In genomic region chr1:92298573-92299476, GRCh38 we compare ENCODE assay signal across 1 cellular context.
TF ChIP-seq lines count a peak whose summit lies in the region.

Gene GLMN, minus strand, starts transcription at chr1:92298987. Its CDS starts 988 bp downstream, at chr1:92297999.
Gene RPAP2, plus strand, starts transcription at chr1:92299059. Its CDS starts 15 bp downstream, at chr1:92299074.

TF ChIP-seq in HepG2, 621 proteins besides CTCF, POLR2A, EP300 and RAD21 (continued from another document and continues in another):
- no peak for TF ChIP-seq ATF6 (CRISPR knock-in tag; conservative IDR thresholded peaks at IDR 0.05)
- TF ChIP-seq HNF1B (CRISPR knock-in tag; IDR thresholded peaks at IDR 0.05): 0 out of 2 replicates have a peak, but pooled peaks have one; percentile 68
- TF ChIP-seq, protein P1, sequence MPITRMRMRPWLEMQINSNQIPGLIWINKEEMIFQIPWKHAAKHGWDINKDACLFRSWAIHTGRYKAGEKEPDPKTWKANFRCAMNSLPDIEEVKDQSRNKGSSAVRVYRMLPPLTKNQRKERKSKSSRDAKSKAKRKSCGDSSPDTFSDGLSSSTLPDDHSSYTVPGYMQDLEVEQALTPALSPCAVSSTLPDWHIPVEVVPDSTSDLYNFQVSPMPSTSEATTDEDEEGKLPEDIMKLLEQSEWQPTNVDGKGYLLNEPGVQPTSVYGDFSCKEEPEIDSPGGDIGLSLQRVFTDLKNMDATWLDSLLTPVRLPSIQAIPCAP (CRISPR knock-in tag; IDR thresholded peaks at IDR 0.05; ENCODE audit: low read depth): no peak
- no peak for TF ChIP-seq CENPX (CRISPR knock-in tag; IDR thresholded peaks at IDR 0.05)
- TF ChIP-seq RCOR2 (CRISPR knock-in tag; IDR thresholded peaks at IDR 0.05): no peak
- no peak for TF ChIP-seq MIER3 (CRISPR knock-in tag; IDR thresholded peaks at IDR 0.05; ENCODE audit: borderline replicate concordance)
- TF ChIP-seq, protein P2, sequence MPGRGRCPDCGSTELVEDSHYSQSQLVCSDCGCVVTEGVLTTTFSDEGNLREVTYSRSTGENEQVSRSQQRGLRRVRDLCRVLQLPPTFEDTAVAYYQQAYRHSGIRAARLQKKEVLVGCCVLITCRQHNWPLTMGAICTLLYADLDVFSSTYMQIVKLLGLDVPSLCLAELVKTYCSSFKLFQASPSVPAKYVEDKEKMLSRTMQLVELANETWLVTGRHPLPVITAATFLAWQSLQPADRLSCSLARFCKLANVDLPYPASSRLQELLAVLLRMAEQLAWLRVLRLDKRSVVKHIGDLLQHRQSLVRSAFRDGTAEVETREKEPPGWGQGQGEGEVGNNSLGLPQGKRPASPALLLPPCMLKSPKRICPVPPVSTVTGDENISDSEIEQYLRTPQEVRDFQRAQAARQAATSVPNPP (CRISPR knock-in tag; IDR thresholded peaks at IDR 0.05): no peak
- no peak for TF ChIP-seq SP1 (IDR thresholded peaks at IDR 0.05)
- peak; percentile 73 for TF ChIP-seq SP1 (CRISPR knock-in tag; IDR thresholded peaks at IDR 0.05)
- no peak for TF ChIP-seq GFI1 (CRISPR knock-in tag; IDR thresholded peaks at IDR 0.05; ENCODE audit: borderline replicate concordance)
- TF ChIP-seq ZNF234 (CRISPR knock-in tag; conservative IDR thresholded peaks at IDR 0.05): no peak
- TF ChIP-seq ZNF414 (CRISPR knock-in tag; IDR thresholded peaks at IDR 0.05): no peak; the same call in 1 of the 2 replicates
- TF ChIP-seq, protein P3, sequence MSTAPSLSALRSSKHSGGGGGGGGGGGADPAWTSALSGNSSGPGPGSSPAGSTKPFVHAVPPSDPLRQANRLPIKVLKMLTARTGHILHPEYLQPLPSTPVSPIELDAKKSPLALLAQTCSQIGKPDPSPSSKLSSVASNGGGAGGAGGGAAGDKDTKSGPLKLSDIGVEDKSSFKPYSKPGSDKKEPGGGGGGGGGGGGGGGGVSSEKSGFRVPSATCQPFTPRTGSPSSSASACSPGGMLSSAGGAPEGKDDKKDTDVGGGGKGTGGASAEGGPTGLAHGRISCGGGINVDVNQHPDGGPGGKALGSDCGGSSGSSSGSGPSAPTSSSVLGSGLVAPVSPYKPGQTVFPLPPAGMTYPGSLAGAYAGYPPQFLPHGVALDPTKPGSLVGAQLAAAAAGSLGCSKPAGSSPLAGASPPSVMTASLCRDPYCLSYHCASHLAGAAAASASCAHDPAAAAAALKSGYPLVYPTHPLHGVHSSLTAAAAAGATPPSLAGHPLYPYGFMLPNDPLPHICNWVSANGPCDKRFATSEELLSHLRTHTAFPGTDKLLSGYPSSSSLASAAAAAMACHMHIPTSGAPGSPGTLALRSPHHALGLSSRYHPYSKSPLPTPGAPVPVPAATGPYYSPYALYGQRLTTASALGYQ (CRISPR knock-in tag; IDR thresholded peaks at IDR 0.05): no peak
- TF ChIP-seq, protein P4, sequence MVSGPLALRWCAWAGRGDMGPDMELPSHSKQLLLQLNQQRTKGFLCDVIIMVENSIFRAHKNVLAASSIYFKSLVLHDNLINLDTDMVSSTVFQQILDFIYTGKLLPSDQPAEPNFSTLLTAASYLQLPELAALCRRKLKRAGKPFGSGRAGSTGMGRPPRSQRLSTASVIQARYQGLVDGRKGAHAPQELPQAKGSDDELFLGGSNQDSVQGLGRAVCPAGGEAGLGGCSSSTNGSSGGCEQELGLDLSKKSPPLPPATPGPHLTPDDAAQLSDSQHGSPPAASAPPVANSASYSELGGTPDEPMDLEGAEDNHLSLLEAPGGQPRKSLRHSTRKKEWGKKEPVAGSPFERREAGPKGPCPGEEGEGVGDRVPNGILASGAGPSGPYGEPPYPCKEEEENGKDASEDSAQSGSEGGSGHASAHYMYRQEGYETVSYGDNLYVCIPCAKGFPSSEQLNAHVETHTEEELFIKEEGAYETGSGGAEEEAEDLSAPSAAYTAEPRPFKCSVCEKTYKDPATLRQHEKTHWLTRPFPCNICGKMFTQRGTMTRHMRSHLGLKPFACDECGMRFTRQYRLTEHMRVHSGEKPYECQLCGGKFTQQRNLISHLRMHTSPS (CRISPR knock-in tag; IDR thresholded peaks at IDR 0.05; ENCODE audit: low read depth): no peak
- no peak for TF ChIP-seq THYN1 (CRISPR knock-in tag; IDR thresholded peaks at IDR 0.05; ENCODE audit: borderline replicate concordance, low read depth)
- TF ChIP-seq ZNF703 (CRISPR knock-in tag; IDR thresholded peaks at IDR 0.05; ENCODE audit: borderline replicate concordance): no peak
- no peak for TF ChIP-seq RARG (CRISPR knock-in tag; IDR thresholded peaks at IDR 0.05; ENCODE audit: low read depth)
- TF ChIP-seq GMEB2 (CRISPR knock-in tag; IDR thresholded peaks at IDR 0.05; ENCODE audit: low read depth): no peak
- 0 out of 2 replicates have a peak, but pooled peaks have one; percentile 27 for TF ChIP-seq SALL2 (CRISPR knock-in tag; IDR thresholded peaks at IDR 0.05)
- no peak for TF ChIP-seq FUBP1 (CRISPR knock-in tag; IDR thresholded peaks at IDR 0.05; ENCODE audit: borderline replicate concordance)
- no peak for TF ChIP-seq ZKSCAN1 (IDR thresholded peaks at IDR 0.05; ENCODE audit: low read length)
- no peak for TF ChIP-seq PRPF4 (IDR thresholded peaks at IDR 0.05; ENCODE audit: low read depth, low read length, poor library complexity, severe bottlenecking)
- no peak for TF ChIP-seq CHCHD3 (CRISPR knock-in tag; IDR thresholded peaks at IDR 0.05)
- peak; percentile 51 for TF ChIP-seq GATAD2A (CRISPR knock-in tag; IDR thresholded peaks at IDR 0.05)
- no peak for TF ChIP-seq IKZF1 (IDR thresholded peaks at IDR 0.05)
- TF ChIP-seq, protein P5, sequence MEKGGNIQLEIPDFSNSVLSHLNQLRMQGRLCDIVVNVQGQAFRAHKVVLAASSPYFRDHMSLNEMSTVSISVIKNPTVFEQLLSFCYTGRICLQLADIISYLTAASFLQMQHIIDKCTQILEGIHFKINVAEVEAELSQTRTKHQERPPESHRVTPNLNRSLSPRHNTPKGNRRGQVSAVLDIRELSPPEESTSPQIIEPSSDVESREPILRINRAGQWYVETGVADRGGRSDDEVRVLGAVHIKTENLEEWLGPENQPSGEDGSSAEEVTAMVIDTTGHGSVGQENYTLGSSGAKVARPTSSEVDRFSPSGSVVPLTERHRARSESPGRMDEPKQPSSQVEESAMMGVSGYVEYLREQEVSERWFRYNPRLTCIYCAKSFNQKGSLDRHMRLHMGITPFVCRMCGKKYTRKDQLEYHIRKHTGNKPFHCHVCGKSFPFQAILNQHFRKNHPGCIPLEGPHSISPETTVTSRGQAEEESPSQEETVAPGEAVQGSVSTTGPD (CRISPR knock-in tag; IDR thresholded peaks at IDR 0.05): no peak
- no peak for TF ChIP-seq ZBTB20 (CRISPR knock-in tag; IDR thresholded peaks at IDR 0.05; ENCODE audit: borderline replicate concordance, low read depth)
- TF ChIP-seq HNRNPUL1 (IDR thresholded peaks at IDR 0.05; ENCODE audit: low read depth, low read length): no peak
- peak; percentile 88; the same call in 1 of the 2 replicates for TF ChIP-seq ZNF235 (CRISPR knock-in tag; IDR thresholded peaks at IDR 0.05; ENCODE audit: borderline replicate concordance)
- TF ChIP-seq FOXP4 (CRISPR knock-in tag; IDR thresholded peaks at IDR 0.05): peak; percentile 47; the same call in 1 of the 2 replicates
- TF ChIP-seq HNF1A (IDR thresholded peaks at IDR 0.05; ENCODE audit: low read depth): no peak
- peak; percentile 46; the same call in 1 of the 2 replicates for TF ChIP-seq HNF1A (CRISPR knock-in tag; IDR thresholded peaks at IDR 0.05; ENCODE audit: borderline replicate concordance)
